ENCODE assay signal across 29 cellular contexts in genomic region chr2:55003706-55004639, GRCh38. TPM values are rescaled to one million over a fixed set of nuclear protein-coding genes. Genes with fewer than 3 reads are reported as not detected.
DNase-seq lines count a peak whose midpoint lies in the region; ATAC-seq and TF ChIP-seq lines count a peak whose summit lies in the region.
"Had no signal": no experiment of that assay in that cellular context is flagged by ENCODE, and none has a peak within 500 bp of the region (broad histone marks: within the 10 kb centered on the region; RNA-seq: fewer than 3 reads in every experiment).

No MANE protein-coding gene starts in this region.

- H3K4me2 ChIP-seq in OCI-LY1 (ENCODE audit: low read length): no peak overlapping the region

- no peaks in the 10 kb centered on the region for H3K9me3 ChIP-seq in OCI-LY1 (ENCODE audit: low read length)
- H3K9me3 ChIP-seq in thyroid gland: no peaks in the 10 kb centered on the region
- H3K9me3 ChIP-seq: breast epithelium, HAP-1, upper lobe of right lung had no signal

- intact Hi-C loops in thyroid gland (cut with DNase I): no loop called here

- H3K36me3 Mint-ChIP-seq in nephron progenitor cell (ENCODE audit: low read depth): no peaks in the 10 kb centered on the region
- H3K36me3 Mint-ChIP-seq: activated naive CD4-positive, alpha-beta T cell treated with anti-CD3 and anti-CD28 coated beads, Interleukin-2, amount 10 ng/mL, durations not matched to agents 7 days and 5 days; CD14-positive monocyte; immature natural killer cell had no signal

- H3K4me3 ChIP-seq in OCI-LY1 (ENCODE audit: low read depth, low read length, poor library complexity, severe bottlenecking) (no peak overlapping the region), thyroid gland (replicated peaks in 1 of 3) (no peak overlapping the region)
- H3K4me3 ChIP-seq: breast epithelium, HAP-1, upper lobe of right lung had no signal

- no peaks in the 10 kb centered on the region for H3K36me3 ChIP-seq in OCI-LY1 (ENCODE audit: insufficient read depth, low read length)
- H3K36me3 ChIP-seq in thyroid gland: no peaks in the 10 kb centered on the region
- H3K36me3 ChIP-seq: breast epithelium, HAP-1, upper lobe of right lung had no signal

- H4K20me1 ChIP-seq in OCI-LY1 (ENCODE audit: insufficient read depth, low read length): no peaks in the 10 kb centered on the region

- H3K9me2 ChIP-seq in OCI-LY1 (ENCODE audit: low read depth, low read length): no peaks in the 10 kb centered on the region

- peaks cover 3% of the 10 kb centered on the region; the same call in 1 of the 2 replicates for H3F3A ChIP-seq in OCI-LY1 (ENCODE audit: insufficient read depth, low read length)

- H3K27me3 ChIP-seq in OCI-LY1 (ENCODE audit: insufficient read depth, low read length) (no peaks in the 10 kb centered on the region), thyroid gland (no peaks in the 10 kb centered on the region)
- H3K27me3 ChIP-seq: breast epithelium, upper lobe of right lung had no signal

- H3K4me3 Mint-ChIP-seq in nephron progenitor cell: no peak overlapping the region
- H3K4me3 Mint-ChIP-seq: activated CD4-positive, alpha-beta T cell treated with anti-CD3 and anti-CD28 coated beads for 36 hours; activated CD8-positive, alpha-beta T cell treated with anti-CD3 and anti-CD28 coated beads for 36 hours; activated naive CD4-positive, alpha-beta T cell treated with anti-CD3 and anti-CD28 coated beads, Interleukin-2, amount 10 ng/mL, durations not matched to agents 7 days and 5 days; CD14-positive monocyte had no signal

- peak overlapping the region; percentile 36 for H3K27ac ChIP-seq in OCI-LY1 (ENCODE audit: low read depth, low read length, poor library complexity, severe bottlenecking)
- H3K27ac ChIP-seq in caudate nucleus (ENCODE audit: low read depth, low read length): peak overlapping the region; percentile 21
- no peak overlapping the region for H3K27ac ChIP-seq in thyroid gland
- H3K27ac ChIP-seq: upper lobe of right lung had no signal

- no peak overlapping the region for H3K9ac ChIP-seq in OCI-LY1 (ENCODE audit: low read length)

- TF ChIP-seq CTCF in OCI-LY1 (IDR thresholded peaks at IDR 0.05; ENCODE audit: low read length): no peak
- no peak for TF ChIP-seq CTCF in nephron progenitor cell (IDR thresholded peaks at IDR 0.05)
- TF ChIP-seq CTCF in thyroid gland (IDR thresholded peaks at IDR 0.05): no peak

- H3K4me1 ChIP-seq in OCI-LY1 (ENCODE audit: insufficient read depth, low read length, severe bottlenecking): peaks cover 78% of the 10 kb centered on the region
- H3K4me1 ChIP-seq in thyroid gland: peaks cover 17 to 31% of the 10 kb centered on the region in 2 donors
- H3K4me1 ChIP-seq: breast epithelium had no signal

- 96% methylated on average over 10 of the region's 10 CpGs for WGBS in thyroid gland, 2 donors

- H3K9me3 Mint-ChIP-seq in nephron progenitor cell: no peaks in the 10 kb centered on the region
- H3K9me3 Mint-ChIP-seq: activated CD8-positive, alpha-beta T cell treated with anti-CD3 and anti-CD28 coated beads for 36 hours; activated naive CD4-positive, alpha-beta T cell treated with anti-CD3 and anti-CD28 coated beads, Interleukin-2, amount 10 ng/mL, durations not matched to agents 7 days and 5 days; CD14-positive monocyte; immature natural killer cell had no signal

- no peak overlapping the region for H2AFZ ChIP-seq in OCI-LY1 (ENCODE audit: low read length)

- peaks cover 83% of the 10 kb centered on the region for H3K79me2 ChIP-seq in OCI-LY1 (ENCODE audit: insufficient read depth, low read length)

- TF ChIP-seq POLR2A in thyroid gland (IDR thresholded peaks at IDR 0.05): no peak

- peak overlapping the region; percentile 52 for H3K27ac Mint-ChIP-seq in nephron progenitor cell
- H3K27ac Mint-ChIP-seq: activated CD4-positive, alpha-beta T cell treated with anti-CD3 and anti-CD28 coated beads for 36 hours; activated CD8-positive, alpha-beta T cell treated with anti-CD3 and anti-CD28 coated beads for 36 hours; activated naive CD4-positive, alpha-beta T cell treated with anti-CD3 and anti-CD28 coated beads, Interleukin-2, amount 10 ng/mL, durations not matched to agents 7 days and 5 days had no signal

- H3K4me1 Mint-ChIP-seq in nephron progenitor cell: peaks cover 24% of the 10 kb centered on the region

- no peaks in the 10 kb centered on the region for H3K27me3 Mint-ChIP-seq in nephron progenitor cell (ENCODE audit: low read depth, poor library complexity)
- H3K27me3 Mint-ChIP-seq: activated CD4-positive, alpha-beta T cell treated with anti-CD3 and anti-CD28 coated beads for 36 hours; activated CD8-positive, alpha-beta T cell treated with anti-CD3 and anti-CD28 coated beads for 36 hours; activated naive CD4-positive, alpha-beta T cell treated with anti-CD3 and anti-CD28 coated beads, Interleukin-2, amount 10 ng/mL, durations not matched to agents 7 days and 5 days had no signal

- peak in 10 of 61 donors; percentile 5 to 44 (median 26) for DNase-seq in caudate nucleus (lab: John Stamatoyannopoulos, UW)
- DNase-seq in nephron progenitor cell: no peak
- DNase-seq in superior temporal gyrus (ENCODE audit: extremely low spot score): peak; percentile 57
- DNase-seq in AG20443 (ENCODE audit: low spot score): no peak
- DNase-seq in thyroid gland: no peak
- no peak for DNase-seq in activated T-cell treated with anti-CD3 and anti-CD28 coated beads, Interleukin-2, amount 50 U/mL, for 48 hours
- DNase-seq: activated CD4-positive, alpha-beta T cell treated with anti-CD3 and anti-CD28 coated beads for 36 hours; activated CD8-positive, alpha-beta memory T cell treated with anti-CD3 and anti-CD28 coated beads, Interleukin-2, amount 50 U/mL, for 48 hours; activated CD8-positive, alpha-beta T cell treated with anti-CD3 and anti-CD28 coated beads for 36 hours; activated naive CD4-positive, alpha-beta T cell treated with anti-CD3 and anti-CD28 coated beads, Interleukin-2, amount 10 ng/mL, durations not matched to agents 7 days and 5 days; DMS79 treated with DMSO at 0.1 percent for 48 hours; effector CD8-positive, alpha-beta T cell; GDM1; immature natural killer cell; left cardiac atrium; NCI-H146; NCI-H2107; NCI-H446; right cardiac atrium; RPMI8226; stimulated activated CD4-positive, alpha-beta T cell treated with anti-CD3 and anti-CD28 coated beads, Interleukin-12 subunit alpha, Interleukin-12 subunit beta, amount 100 ng/mL, for 4 hours; stimulated activated CD4-positive, alpha-beta T cell treated with anti-CD3 and anti-CD28 coated beads, Interleukin-4, amount 100 ng/mL, for 24 hours; T-helper 2 cell; upper lobe of right lung had no signal

- no peak for ATAC-seq in HG02938 (IDR thresholded peaks at IDR 0.05; ENCODE audit: unreplicated experiment)
- ATAC-seq: activated CD4-positive, alpha-beta T cell treated with anti-CD3 and anti-CD28 coated beads for 36 hours; activated CD8-positive, alpha-beta T cell treated with anti-CD3 and anti-CD28 coated beads for 36 hours; left cardiac atrium; right cardiac atrium; upper lobe of right lung had no signal

RNA-seq across cellular contexts. Expression of gene RTN4, which starts 46.3 kb away (rescaled TPM):
- 100 to 1,000 TPM; 144 to 256 (median 180) TPM for total RNA-seq in thyroid gland

Comparison
In these comparisons a context has a peak if more than half of its experiments do, and no peak if none do; other contexts are left out.
1. H3K27ac ChIP-seq: peak in OCI-LY1 (single experiment) and caudate nucleus (single experiment); none in thyroid gland (0 of 3).